17 cellular contexts compared by ENCODE assay signal in the genomic region with DNA sequence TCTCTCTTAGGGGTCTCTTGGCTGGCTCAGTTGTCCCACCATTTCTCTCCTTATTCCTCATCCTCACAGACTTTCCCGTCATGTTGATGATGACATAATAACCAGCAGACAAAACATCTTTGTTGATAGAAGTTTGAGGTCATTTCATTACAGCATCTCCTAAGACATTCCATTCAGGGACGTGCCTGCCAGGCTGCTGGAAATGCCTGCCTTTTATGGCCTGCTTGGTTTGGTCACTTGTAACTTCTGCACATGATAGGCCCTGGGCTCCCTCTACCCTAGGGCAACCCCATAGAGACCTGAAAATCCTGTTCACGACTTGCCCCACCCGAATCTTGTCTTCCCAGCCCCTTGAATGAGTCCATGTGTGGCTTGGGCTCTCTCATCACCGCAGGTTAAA.
DNase-seq lines count a peak whose midpoint lies in the region; ATAC-seq, FAIRE-seq and TF ChIP-seq lines count a peak whose summit lies in the region.
"Had no signal": no experiment of that assay in that cellular context is flagged by ENCODE, and none has a peak within 500 bp of the region (broad histone marks: within the 10 kb centered on the region; RNA-seq: fewer than 3 reads in every experiment).

No MANE protein-coding gene starts in this region.

- DNase-seq in HepG2 (ENCODE audit: low spot score) (no peak), right lobe of liver (no peak), chondrocyte (ENCODE audit: low spot score) (no peak), left colon (no peak), vagina (ENCODE audit: extremely low spot score in 2 of 2) (no peak)
- DNase-seq in effector CD4-positive, alpha-beta T cell: no peak
- no peak for DNase-seq in stimulated activated CD4-positive, alpha-beta T cell treated with anti-CD3 and anti-CD28 coated beads, Interleukin-15, amount 100 ng/mL, for 24 hours
- DNase-seq: activated effector memory CD4-positive, alpha-beta T cell treated with Interleukin-2 at 50 U/mL for 16 hours; COR-L47; KBM-7; kidney glomerular epithelial cell; NCI-H1436; NCI-H446; posterior cingulate gyrus had no signal

- H3K4me3 Mint-ChIP-seq in chondrocyte (ENCODE audit: unreplicated experiment): no peak overlapping the region

- H3K79me2 ChIP-seq in HepG2 (ENCODE audit: insufficient read depth, low read length): no peaks in the 10 kb centered on the region

- peaks cover 3 to 47% of the 10 kb centered on the region in 2 experiments; a peak in 4 of 5 replicates for H3K27me3 ChIP-seq in HepG2 (ENCODE audit: control insufficient read depth in 1 of 2, insufficient read depth in 2 of 2, low read length in 2 of 2)
- no peaks in the 10 kb centered on the region for H3K27me3 ChIP-seq in right lobe of liver
- H3K27me3 ChIP-seq in vagina: no peaks in the 10 kb centered on the region
- H3K27me3 ChIP-seq: ascending aorta had no signal

- peaks cover 16% of the 10 kb centered on the region for H3K4me1 Mint-ChIP-seq in chondrocyte (ENCODE audit: low read depth)

- POLR2A ChIA-PET in HepG2 (lab: Yijun Ruan, JAX): no interaction called here

- FAIRE-seq in HepG2 (lab: Jason Lieb, UNC): no peak

- CTCF ChIA-PET in HepG2 (lab: Yijun Ruan, JAX; ENCODE audit: low intra/inter-chr PET ratio, low total read pairs): no interaction called here

- H3K4me1 ChIP-seq in HepG2 (ENCODE audit: insufficient read depth, low read length) (peaks cover 46% of the 10 kb centered on the region), right lobe of liver (peaks cover 0 to 8% (median 4%) of the 10 kb centered on the region in 4 donors), vagina (peaks cover 31% of the 10 kb centered on the region)

- no peak overlapping the region for H3K9ac ChIP-seq in HepG2 (ENCODE audit: insufficient read depth, low read depth, low read length)

- 14% methylated on average over 5 of the region's 5 CpGs for WGBS in HepG2 (ENCODE audit: low lambda C conversion rate)
- 80% methylated on average over 5 of the region's 5 CpGs for WGBS in right lobe of liver (ENCODE audit: insufficient coverage, low coverage, low lambda C conversion rate, missing lambda C conversion rate)

- intact Hi-C loops in HepG2 (cut with micrococcal nuclease; ENCODE audit: unreplicated experiment) (no loop called here), right lobe of liver (cut with DNase I) (no loop called here), left colon (cut with DNase I, micrococcal nuclease) (no loop called here), vagina (cut with DNase I) (no loop called here)

- H4K20me1 ChIP-seq in HepG2 (ENCODE audit: insufficient read depth, low read length): no peaks in the 10 kb centered on the region

- TF ChIP-seq POLR2A in HepG2 (IDR thresholded peaks at IDR 0.05; ENCODE audit: insufficient read depth in 1 of 2, low read depth in 2 of 2, low read length in 2 of 2): no peak
- TF ChIP-seq POLR2A in right lobe of liver (IDR thresholded peaks at IDR 0.05): no peak
- no peak for TF ChIP-seq POLR2A in vagina (IDR thresholded peaks at IDR 0.05)

- no peak overlapping the region for H2AFZ ChIP-seq in HepG2 (ENCODE audit: low read length)

- TF ChIP-seq CTCF in HepG2 (CRISPR knock-in tag; IDR thresholded peaks at IDR 0.05) (no peak), right lobe of liver (IDR thresholded peaks at IDR 0.05) (no peak), chondrocyte (IDR thresholded peaks at IDR 0.05) (no peak), vagina (IDR thresholded peaks at IDR 0.05) (no peak)

- in situ Hi-C loops in HepG2 (cut with HindIII; ENCODE audit: extremely low pct_ligation_motif_present, low pct_unique_long_range_greater_than_20kb): no loop called here

- H3K4me3 ChIP-seq in HepG2 (replicated peaks in 1 of 3; ENCODE audit: insufficient read depth in 1 of 3, low read depth in 2 of 3, low read length in 3 of 3) (no peak overlapping the region), right lobe of liver (no peak overlapping the region), vagina (no peak overlapping the region)
- H3K4me3 ChIP-seq: ascending aorta had no signal

- H3K27me3 Mint-ChIP-seq in chondrocyte (ENCODE audit: low read depth): no peaks in the 10 kb centered on the region

- ATAC-seq in HepG2 (no peak), right lobe of liver (no peak), left colon (peak; percentile 17), GM19467 (IDR thresholded peaks at IDR 0.05; ENCODE audit: unreplicated experiment) (no peak)

- H3K36me3 ChIP-seq in HepG2 (replicated peaks in 1 of 2; ENCODE audit: control insufficient read depth in 1 of 2, insufficient read depth in 2 of 2, low read length in 2 of 2): no peaks in the 10 kb centered on the region
- no peaks in the 10 kb centered on the region for H3K36me3 ChIP-seq in right lobe of liver
- H3K36me3 ChIP-seq in vagina: no peaks in the 10 kb centered on the region
- H3K36me3 ChIP-seq: ascending aorta had no signal

- H3K27ac ChIP-seq in HepG2 (ENCODE audit: extremely low read length, insufficient read depth, low read length) (no peak overlapping the region), right lobe of liver (no peak overlapping the region), vagina (peak overlapping the region; percentile 81)
- H3K27ac ChIP-seq: VCaP had no signal

- no peaks in the 10 kb centered on the region for H3K36me3 Mint-ChIP-seq in chondrocyte (ENCODE audit: low read depth)

- no TSS peak for BruUV-seq in HepG2 (replicated peaks; lab: Mats Ljungman, UMichigan)

- H3K27ac Mint-ChIP-seq in chondrocyte (ENCODE audit: unreplicated experiment): peak overlapping the region; percentile 2

- no peak overlapping the region for H3K4me2 ChIP-seq in HepG2 (ENCODE audit: low read depth, low read length)

- H3K9me3 ChIP-seq in HepG2 (ENCODE audit: low read length): no peaks in the 10 kb centered on the region
- H3K9me3 ChIP-seq in right lobe of liver: no peaks in the 10 kb centered on the region
- H3K9me3 ChIP-seq in vagina: no peaks in the 10 kb centered on the region
- H3K9me3 ChIP-seq: ascending aorta had no signal

- H3K9me3 Mint-ChIP-seq in chondrocyte (ENCODE audit: low read depth): no peaks in the 10 kb centered on the region

- TF ChIP-seq EP300 in HepG2 (IDR thresholded peaks at IDR 0.05; ENCODE audit: low read depth in 2 of 2, low read length in 2 of 2): no peak
- TF ChIP-seq EP300 in HepG2 (CRISPR knock-in tag; IDR thresholded peaks at IDR 0.05; ENCODE audit: borderline replicate concordance): no peak

- TF ChIP-seq RAD21 in HepG2 (CRISPR knock-in tag; IDR thresholded peaks at IDR 0.05): no peak

TF ChIP-seq in HepG2, 621 proteins besides CTCF, POLR2A, EP300 and RAD21:
- TF ChIP-seq MATR3 (CRISPR knock-in tag; IDR thresholded peaks at IDR 0.05) (no peak), ATF7 (IDR thresholded peaks at IDR 0.05) (peak; percentile 69), ATF7 (CRISPR knock-in tag; IDR thresholded peaks at IDR 0.05) (no peak), CREB1 (IDR thresholded peaks at IDR 0.05) (peak; percentile 63), CREB1 (CRISPR knock-in tag; IDR thresholded peaks at IDR 0.05) (no peak)
